Comparison of ENCODE assay signal across 16 cellular contexts in the genomic region with DNA sequence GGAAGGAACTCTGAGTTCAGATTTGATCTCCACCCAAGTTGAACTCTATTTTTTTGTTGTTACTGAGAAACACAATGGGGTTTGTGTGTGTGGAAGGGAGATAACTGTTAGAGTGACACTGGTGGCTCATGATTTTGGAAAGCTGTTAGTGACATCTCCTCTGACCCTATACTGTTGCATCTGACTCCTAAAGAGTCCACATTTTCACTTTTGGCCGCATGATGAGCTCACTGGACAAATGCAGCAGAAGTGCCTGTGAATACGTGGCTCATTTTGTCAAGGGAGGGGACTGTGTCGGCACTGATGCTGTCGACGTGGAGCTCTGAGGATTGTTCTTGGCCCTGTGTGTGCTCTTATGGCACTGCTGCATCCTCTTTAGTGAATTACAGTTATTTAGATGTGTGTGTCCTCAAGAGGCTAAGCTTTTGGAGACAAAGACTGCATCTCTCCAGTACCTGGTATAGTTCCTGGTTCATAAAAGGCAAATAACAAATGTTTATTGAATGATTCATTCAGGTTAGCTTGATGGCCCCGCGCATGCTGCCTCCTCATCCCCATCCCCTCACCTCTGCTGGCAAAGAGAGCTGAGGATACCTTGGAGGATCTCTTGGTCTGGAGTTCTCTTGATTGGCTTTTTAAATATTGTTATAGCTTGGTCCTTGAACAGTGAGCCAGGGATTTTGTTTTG.
A peak's percentile ranks its signal among the peaks of the same experiment; 100 is the strongest.
DNase-seq lines count a peak whose midpoint lies in the region; ATAC-seq and TF ChIP-seq lines count a peak whose summit lies in the region.
"Had no signal": no experiment of that assay in that cellular context is flagged by ENCODE, and none has a peak within 500 bp of the region (broad histone marks: within the 10 kb centered on the region; RNA-seq: fewer than 3 reads in every experiment).

No MANE protein-coding gene starts in this region.

- H3K4me3 ChIP-seq in GM23338 (no peak overlapping the region), PC-9 (no peak overlapping the region)
- H3K4me3 ChIP-seq: adrenal gland, coronary artery had no signal

- no peak for TF ChIP-seq CTCF in GM23338 (conservative IDR thresholded peaks at IDR 0.05; ENCODE audit: low read depth in 2 of 2)
- TF ChIP-seq CTCF in PC-9 (conservative IDR thresholded peaks at IDR 0.05), result no peak

- H3K27ac ChIP-seq in GM23338 (ENCODE audit: low read depth), result no peak overlapping the region
- H3K27ac ChIP-seq in PC-9, result peak overlapping the region; percentile 12; the same call in 1 of the 2 replicates
- H3K27ac ChIP-seq: adrenal gland, coronary artery had no signal

- CTCF ChIA-PET in PC-9 (lab: Charles Lee), result no interaction called here

- intact Hi-C loops in PC-9 (cut with micrococcal nuclease; ENCODE audit: unreplicated experiment) (no loop called here), left cardiac atrium (cut with DNase I) (no loop called here)

- H3K36me3 ChIP-seq in GM23338 (ENCODE audit: insufficient read depth) (no peaks in the 10 kb centered on the region), PC-9 (ENCODE audit: low read depth) (no peaks in the 10 kb centered on the region)
- H3K36me3 ChIP-seq: adrenal gland had no signal

- POLR2A ChIA-PET in PC-9 (lab: Charles Lee; ENCODE audit: unreplicated experiment), result interaction anchor here (0.6 kb wide), 1 partner anchor 130 kb away, joined by 4 read pairs; no protein-coding TSS in a partner anchor

- H3F3A ChIP-seq in GM23338 (replicated peaks; ENCODE audit: low read depth), result no peaks in the 10 kb centered on the region
- peaks cover 4% of the 10 kb centered on the region; the same call in 1 of the 2 replicates for H3F3A ChIP-seq in PC-9 (ENCODE audit: insufficient read depth, low read depth)

- DNase-seq in GM23338 (ENCODE audit: low spot score) (no peak), PC-9 (peak in 1 of 2 experiments; percentile 40), left cardiac atrium (no peak), putamen (ENCODE audit: low spot score) (peak; percentile 47), AML-193 (lab: John Stamatoyannopoulos, UW) (no peak), HT-29 (ENCODE audit: low spot score) (no peak), NCI-H526 (lab: John Stamatoyannopoulos, UW) (no peak)
- DNase-seq in stimulated activated CD4-positive, alpha-beta T cell treated with anti-CD3 and anti-CD28 coated beads, Interleukin-1b, Interleukin-23, amount 100 ng/mL, for 48 hours, result no peak
- DNase-seq: activated CD4-positive, alpha-beta T cell treated with anti-CD3 and anti-CD28 coated beads for 36 hours; activated T-cell treated with anti-CD3 and anti-CD28 coated beads, Interleukin-2, amount 50 U/mL, for 48 hours; adrenal gland; H7; NCI-H2081 treated with DMSO at 0.1 percent for 48 hours; stimulated activated CD4-positive, alpha-beta T cell treated with anti-CD3 and anti-CD28 coated beads, Interleukin-4, amount 100 ng/mL, for 4 hours had no signal

- BruUV-seq in PC-9 (replicated peaks; lab: Mats Ljungman, UMichigan), result no TSS peak

- no peaks in the 10 kb centered on the region for H3K9me3 ChIP-seq in PC-9 (ENCODE audit: insufficient read depth, low read depth)
- H3K9me3 ChIP-seq: adrenal gland had no signal

- H3K79me2 ChIP-seq in GM23338 (replicated peaks; ENCODE audit: insufficient read depth) (peaks cover 93% of the 10 kb centered on the region), PC-9 (ENCODE audit: low read depth) (peaks cover 12% of the 10 kb centered on the region; the same call in 1 of the 2 replicates)

- H3K36me3 Mint-ChIP-seq in GM23338 (ENCODE audit: low read depth), result peaks cover 10% of the 10 kb centered on the region; the same call in 2 of the 3 replicates
- H3K36me3 Mint-ChIP-seq: stimulated activated memory B cell treated with anti-CD40 and anti-IgM and Interleukin-4, amounts not matched to agents 10 μg/mL and 1 μg/mL and 100 μg/mL, for 72 hours had no signal

- H4K20me1 ChIP-seq in GM23338 (replicated peaks; ENCODE audit: insufficient read depth), result peaks cover 5% of the 10 kb centered on the region; the same call in 1 of the 2 replicates
- H4K20me1 ChIP-seq in PC-9 (ENCODE audit: insufficient read depth), result no peaks in the 10 kb centered on the region

- H3K27me3 ChIP-seq in GM23338 (ENCODE audit: insufficient read depth) (no peaks in the 10 kb centered on the region), PC-9 (ENCODE audit: insufficient read depth, low read depth) (no peaks in the 10 kb centered on the region)
- H3K27me3 ChIP-seq: adrenal gland had no signal

- H3K9me3 Mint-ChIP-seq in GM23338, result no peaks in the 10 kb centered on the region
- H3K9me3 Mint-ChIP-seq: stimulated activated memory B cell treated with anti-CD40 and anti-IgM and Interleukin-4, amounts not matched to agents 10 μg/mL and 1 μg/mL and 100 μg/mL, for 72 hours had no signal

- no peak for ATAC-seq in GM23338
- ATAC-seq in left cardiac atrium, result peak; percentile 30 to 59
- ATAC-seq: activated CD4-positive, alpha-beta T cell treated with anti-CD3 and anti-CD28 coated beads for 36 hours; stimulated activated memory B cell treated with anti-CD40 and anti-IgM and Interleukin-4, amounts not matched to agents 10 μg/mL and 1 μg/mL and 100 μg/mL, for 72 hours had no signal

- H3K27ac Mint-ChIP-seq in GM23338, result peak overlapping the region; percentile 63
- H3K27ac Mint-ChIP-seq: activated CD4-positive, alpha-beta T cell treated with anti-CD3 and anti-CD28 coated beads for 36 hours; stimulated activated memory B cell treated with anti-CD40 and anti-IgM and Interleukin-4, amounts not matched to agents 10 μg/mL and 1 μg/mL and 100 μg/mL, for 72 hours had no signal

- no peaks in the 10 kb centered on the region for H3K9me2 ChIP-seq in GM23338 (ENCODE audit: insufficient read depth)
- H3K9me2 ChIP-seq in PC-9 (ENCODE audit: insufficient read depth), result no peaks in the 10 kb centered on the region

- H3K4me2 ChIP-seq in GM23338 (no peak overlapping the region), PC-9 (no peak overlapping the region)

- H3K4me3 Mint-ChIP-seq in GM23338, result no peak overlapping the region
- H3K4me3 Mint-ChIP-seq: activated CD4-positive, alpha-beta T cell treated with anti-CD3 and anti-CD28 coated beads for 36 hours; stimulated activated memory B cell treated with anti-CD40 and anti-IgM and Interleukin-4, amounts not matched to agents 10 μg/mL and 1 μg/mL and 100 μg/mL, for 72 hours had no signal

- H3K27me3 Mint-ChIP-seq in GM23338 (ENCODE audit: insufficient read depth, low read depth, poor library complexity), result peaks cover 10% of the 10 kb centered on the region
- H3K27me3 Mint-ChIP-seq: activated CD4-positive, alpha-beta T cell treated with anti-CD3 and anti-CD28 coated beads for 36 hours; stimulated activated memory B cell treated with anti-CD40 and anti-IgM and Interleukin-4, amounts not matched to agents 10 μg/mL and 1 μg/mL and 100 μg/mL, for 72 hours had no signal

- peaks cover 34% of the 10 kb centered on the region for H3K4me1 Mint-ChIP-seq in GM23338

- H3K4me1 ChIP-seq in GM23338 (ENCODE audit: insufficient read depth), result peaks cover 20% of the 10 kb centered on the region
- peaks cover 12% of the 10 kb centered on the region for H3K4me1 ChIP-seq in PC-9 (replicated peaks; ENCODE audit: insufficient read depth)

- H2AFZ ChIP-seq in GM23338 (no peak overlapping the region), PC-9 (no peak overlapping the region)

TF ChIP-seq in GM23338, 12 proteins besides CTCF, POLR2A, EP300 and RAD21 (continues in another document):
- TF ChIP-seq POLR2AphosphoS5 (IDR thresholded peaks at IDR 0.05; ENCODE audit: low read depth) (no peak), ETS1 (IDR thresholded peaks at IDR 0.05) (no peak)
